ENCODE assay signal across 11 cellular contexts in the genomic region with DNA sequence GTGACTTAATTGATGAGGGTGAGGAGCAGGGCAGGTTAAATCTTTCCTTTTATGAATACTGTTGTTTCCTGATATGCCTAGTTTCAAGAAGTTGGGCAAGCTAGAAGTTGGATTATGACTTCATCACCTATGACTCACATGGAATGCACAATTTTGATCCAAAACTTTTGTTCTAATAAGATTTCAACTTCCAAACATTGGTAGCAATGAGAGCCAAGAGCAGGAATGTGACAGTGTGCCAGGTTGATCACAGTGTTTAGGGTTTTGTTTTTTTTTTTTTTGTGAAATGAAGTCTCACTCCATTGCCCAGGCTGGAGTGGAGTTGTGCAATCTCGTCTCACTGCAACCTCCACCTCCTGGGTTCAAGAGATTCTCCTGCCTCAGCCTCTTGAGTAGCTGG.
DNase-seq lines count a peak whose midpoint lies in the region; ATAC-seq and TF ChIP-seq lines count a peak whose summit lies in the region.
"Had no signal": no experiment of that assay in that cellular context is flagged by ENCODE, and none has a peak within 500 bp of the region (broad histone marks: within the 10 kb centered on the region; RNA-seq: fewer than 3 reads in every experiment).

No MANE protein-coding gene starts in this region.

- no peak overlapping the region for H3K4me3 ChIP-seq in retinal pigment epithelial cell (ENCODE audit: low read length)
- H3K4me3 ChIP-seq: stomach had no signal

- peak overlapping the region; percentile 79 for H3K27ac ChIP-seq in RWPE1
- H3K27ac ChIP-seq: stomach had no signal

- ATAC-seq in HG03095 (IDR thresholded peaks at IDR 0.05; ENCODE audit: unreplicated experiment): no peak
- no peak for ATAC-seq in stimulated activated naive CD8-positive, alpha-beta T cell treated with anti-CD3 and anti-CD28 coated beads, Interleukin-15, Interleukin-2, amounts not matched to agents 100 U/mL and 50 U/mL, for 24 hours

- CTCF ChIA-PET in RWPE1 (lab: Yijun Ruan, JAX): no interaction called here

- peak; percentile 9 for DNase-seq in Daoy (ENCODE audit: low read depth)
- DNase-seq in RWPE1 (ENCODE audit: low spot score): peak; percentile 63
- peak; percentile 99 for DNase-seq in fibroblast of peridontal ligament (ENCODE audit: extremely low read depth)
- peak; percentile 94 for DNase-seq in retinal pigment epithelial cell (ENCODE audit: low read depth)
- no peak for DNase-seq in NCI-H2029 (lab: John Stamatoyannopoulos, UW)
- no peak for DNase-seq in anterior cingulate cortex (lab: John Stamatoyannopoulos, UW)
- DNase-seq in stimulated activated naive CD8-positive, alpha-beta T cell treated with anti-CD3 and anti-CD28 coated beads, Interleukin-15, Interleukin-2, amounts not matched to agents 100 U/mL and 50 U/mL, for 24 hours: no peak
- DNase-seq: activated CD4-positive, alpha-beta T cell treated with anti-CD3 and anti-CD28 coated beads, Interleukin-2, amount 10 ng/mL, durations not matched to agents 24 days and 14 days; effector CD8-positive, alpha-beta T cell; stomach had no signal

- POLR2A ChIA-PET in RWPE1 (lab: Yijun Ruan, JAX; ENCODE audit: low non-redundant PET): no interaction called here

- TF ChIP-seq CTCF in RWPE1 (conservative IDR thresholded peaks at IDR 0.05; ENCODE audit: low read depth): no peak
- TF ChIP-seq CTCF in retinal pigment epithelial cell (conservative IDR thresholded peaks at IDR 0.05; ENCODE audit: low read depth, low read length): no peak

Comparison
In these comparisons a context has a peak if more than half of its experiments do, and no peak if none do; other contexts are left out.
1. DNase-seq: peak in Daoy (single experiment), RWPE1 (single experiment), fibroblast of peridontal ligament (single experiment) and retinal pigment epithelial cell (single experiment); none in NCI-H2029 (single experiment), anterior cingulate cortex (0 of 58) and stimulated activated naive CD8-positive, alpha-beta T cell treated with anti-CD3 and anti-CD28 coated beads, Interleukin-15, Interleukin-2, amounts not matched to agents 100 U/mL and 50 U/mL, for 24 hours (single experiment).